ENCODE assay signal across 2 cellular contexts in genomic region chr15:96600350-96600749, GRCh38.
A peak's percentile ranks its signal among the peaks of the same experiment; 100 is the strongest.
TF ChIP-seq lines count a peak whose summit lies in the region.

No MANE protein-coding gene starts in this region.

TF ChIP-seq in K562, 482 proteins besides CTCF, POLR2A, EP300 and RAD21:
- no peak for TF ChIP-seq ZBTB40 (IDR thresholded peaks at IDR 0.05)
- TF ChIP-seq ZBTB40 (CRISPR knock-in tag; IDR thresholded peaks at IDR 0.05) = no peak
- no peak for TF ChIP-seq GATAD2B (IDR thresholded peaks at IDR 0.05; ENCODE audit: borderline replicate concordance)
- TF ChIP-seq RBM39 (optimal IDR thresholded peaks at IDR 0.05; ENCODE audit: low read depth, low read length) = no peak
- TF ChIP-seq BCOR (IDR thresholded peaks at IDR 0.05) = no peak
- no peak for TF ChIP-seq U2AF1 (optimal IDR thresholded peaks at IDR 0.05; ENCODE audit: low read depth, low read length)
- no peak for TF ChIP-seq HMBOX1 (IDR thresholded peaks at IDR 0.05)
- no peak for TF ChIP-seq NFIX (CRISPR knock-in tag; IDR thresholded peaks at IDR 0.05; ENCODE audit: low read depth)
- no peak for TF ChIP-seq SIN3B (IDR thresholded peaks at IDR 0.05; ENCODE audit: low read depth)
TF ChIP-seq in K562: peak in this region for 0.

TF ChIP-seq in neural cell, 6 proteins besides CTCF, POLR2A, EP300 and RAD21 (continued from another document):
- TF ChIP-seq MXI1 (conservative IDR thresholded peaks at IDR 0.05; ENCODE audit: poor library complexity, severe bottlenecking) (no peak), POLR2AphosphoS5 (IDR thresholded peaks at IDR 0.05) (peak; percentile 71)
